In genomic region chr5:154937186-154937717, GRCh38 we compare ENCODE assay signal across 8 cellular contexts. TPM values are rescaled to one million over a fixed set of nuclear protein-coding genes. Genes with fewer than 3 reads are reported as not detected.
DNase-seq lines count a peak whose midpoint lies in the region; ATAC-seq and TF ChIP-seq lines count a peak whose summit lies in the region.

No MANE protein-coding gene starts in this region.

- H3K36me3 ChIP-seq in BLaER1 (peaks cover 36% of the 10 kb centered on the region), Karpas-422 (ENCODE audit: insufficient read depth, low read length) (peaks cover 22% of the 10 kb centered on the region)
- H3K36me3 ChIP-seq in naive thymus-derived CD4-positive, alpha-beta T cell (ENCODE audit: control insufficient read depth in 2 of 3, insufficient read depth in 3 of 3, low read length in 3 of 3) = peaks cover 0 to 32% (median 0%) of the 10 kb centered on the region in 3 experiments

- peaks cover 0 to 5% (median 0%) of the 10 kb centered on the region in 11 donors for H3K9me3 Mint-ChIP-seq in naive thymus-derived CD4-positive, alpha-beta T cell

- TF ChIP-seq CTCF in choroid plexus epithelial cell (conservative IDR thresholded peaks at IDR 0.05; ENCODE audit: low read depth, low read length) = no peak

- no peaks in the 10 kb centered on the region for H3K9me2 ChIP-seq in Karpas-422 (replicated peaks; ENCODE audit: insufficient read depth, low read length)

- H4K20me1 ChIP-seq in BLaER1 (peaks cover 16% of the 10 kb centered on the region), Karpas-422 (ENCODE audit: insufficient read depth, low read depth, low read length) (no peaks in the 10 kb centered on the region)

- peak overlapping the region; percentile 95 for H3K4me2 ChIP-seq in BLaER1
- H3K4me2 ChIP-seq in Karpas-422 (ENCODE audit: low read depth, low read length, poor library complexity, severe bottlenecking) = peak overlapping the region; percentile 80

- peak overlapping the region; percentile 10; the same call in 1 of the 2 replicates for H2AFZ ChIP-seq in Karpas-422 (ENCODE audit: low read length)

- ATAC-seq in naive thymus-derived CD4-positive, alpha-beta T cell = no peak
- ATAC-seq in GM19035 (IDR thresholded peaks at IDR 0.05; ENCODE audit: unreplicated experiment) = no peak

- H3K4me3 ChIP-seq in BLaER1 (peak overlapping the region; percentile 92), Karpas-422 (ENCODE audit: low read length) (peak overlapping the region; percentile 80), choroid plexus epithelial cell (ENCODE audit: low read depth, low read length) (peak overlapping the region; percentile 76)
- peak overlapping the region; percentile 72 for H3K4me3 ChIP-seq in naive thymus-derived CD4-positive, alpha-beta T cell (ENCODE audit: low read length)

- peak; percentile 44 for DNase-seq in Karpas-422
- peak; percentile 21 for DNase-seq in choroid plexus epithelial cell (ENCODE audit: low read depth)
- DNase-seq in naive thymus-derived CD4-positive, alpha-beta T cell = no peak
- no peak for DNase-seq in KG1 (lab: John Stamatoyannopoulos, UW)
- DNase-seq in stimulated activated naive CD4-positive, alpha-beta T cell (lab: John Stamatoyannopoulos, UW) = no peak
- no peak for DNase-seq in GM19240 (ENCODE audit: insufficient read length, low spot score)

- POLR2A ChIA-PET in naive thymus-derived CD4-positive, alpha-beta T cell (lab: Charles Lee) = interaction anchor here (0.7 kb wide), 1 partner anchor 70 kb away, joined by 3 read pairs; no protein-coding TSS in a partner anchor

- peaks cover 0 to 21% (median 11%) of the 10 kb centered on the region in 5 donors for H3K36me3 Mint-ChIP-seq in naive thymus-derived CD4-positive, alpha-beta T cell

- CTCF ChIA-PET in naive thymus-derived CD4-positive, alpha-beta T cell (lab: Charles Lee) = interaction anchor here (0.6 kb wide), 1 partner anchor 259 kb away, joined by 4 read pairs; no protein-coding TSS in a partner anchor

- H3K9me3 ChIP-seq in BLaER1 (no peaks in the 10 kb centered on the region), Karpas-422 (ENCODE audit: low read length) (no peaks in the 10 kb centered on the region)
- no peaks in the 10 kb centered on the region for H3K9me3 ChIP-seq in naive thymus-derived CD4-positive, alpha-beta T cell (ENCODE audit: control insufficient read depth in 2 of 3, low read length in 3 of 3)

- intact Hi-C loops in naive thymus-derived CD4-positive, alpha-beta T cell (cut with micrococcal nuclease) = no loop called here

- H3K79me2 ChIP-seq in Karpas-422 (ENCODE audit: low read length) = peaks cover 60% of the 10 kb centered on the region

- peaks cover 26 to 70% (median 61%) of the 10 kb centered on the region in 7 donors for H3K4me1 Mint-ChIP-seq in naive thymus-derived CD4-positive, alpha-beta T cell

- peak overlapping the region in 8 of 9 donors; percentile 21 to 85 (median 71) for H3K27ac Mint-ChIP-seq in naive thymus-derived CD4-positive, alpha-beta T cell

- no peaks in the 10 kb centered on the region for H3K27me3 Mint-ChIP-seq in naive thymus-derived CD4-positive, alpha-beta T cell

- H3K27me3 ChIP-seq in BLaER1 (no peaks in the 10 kb centered on the region), Karpas-422 (ENCODE audit: low read length) (no peaks in the 10 kb centered on the region)
- H3K27me3 ChIP-seq in naive thymus-derived CD4-positive, alpha-beta T cell (ENCODE audit: control insufficient read depth in 2 of 2, insufficient read depth in 2 of 2, low read length in 2 of 2) = no peaks in the 10 kb centered on the region

- peak overlapping the region; percentile 82 for H3K27ac ChIP-seq in BLaER1
- peak overlapping the region; percentile 8; the same call in 1 of the 2 replicates for H3K27ac ChIP-seq in Karpas-422 (ENCODE audit: low read length)
- H3K27ac ChIP-seq in naive thymus-derived CD4-positive, alpha-beta T cell (ENCODE audit: low read depth, low read length) = peak overlapping the region; percentile 77

- H3K4me1 ChIP-seq in BLaER1 = peaks cover 46% of the 10 kb centered on the region
- peaks cover 35% of the 10 kb centered on the region for H3K4me1 ChIP-seq in Karpas-422 (ENCODE audit: low read length)
- peaks cover 15 to 22% of the 10 kb centered on the region in 2 donors for H3K4me1 ChIP-seq in naive thymus-derived CD4-positive, alpha-beta T cell (ENCODE audit: control insufficient read depth in 2 of 2, insufficient read depth in 2 of 2, low read length in 2 of 2)

- peak overlapping the region; percentile 84 to 94 (median 91) for H3K4me3 Mint-ChIP-seq in naive thymus-derived CD4-positive, alpha-beta T cell

- H3K9ac ChIP-seq in BLaER1 (peak overlapping the region; percentile 92), Karpas-422 (ENCODE audit: low read length) (peak overlapping the region; percentile 82)

RNA-seq across cellular contexts. Expression of gene GEMIN5, which starts 0.8 kb away (rescaled TPM):
- total RNA-seq in Karpas-422 (2014; rRNA removed; shearing (Covaris generic); ENCODE audit: low replicate concordance) = 19.3 and 20.8 TPM in 2 replicates
- 10 to 100 TPM; 10.2 to 21.4 (median 17.3) TPM for total RNA-seq in naive thymus-derived CD4-positive, alpha-beta T cell
- polyA plus RNA-seq in naive thymus-derived CD4-positive, alpha-beta T cell = 10 to 100 TPM in 1 of 2 donors, 1 to 10 TPM in 1; 8.6 to 21.2 TPM

RNA-seq across cellular contexts. Expression of gene MRPL22, which starts 3.6 kb away (rescaled TPM):
- 21.3 and 35.0 TPM in 2 replicates for total RNA-seq in Karpas-422 (2014; rRNA removed; shearing (Covaris generic); ENCODE audit: low replicate concordance)
- total RNA-seq in naive thymus-derived CD4-positive, alpha-beta T cell = 10 to 100 TPM; 18.4 to 62.0 (median 24.9) TPM
- polyA plus RNA-seq in naive thymus-derived CD4-positive, alpha-beta T cell = 10 to 100 TPM; 89.2 to 97.6 TPM

Comparison
In these comparisons a context has a peak if more than half of its experiments do, and no peak if none do; other contexts are left out.
1. H3K27ac ChIP-seq: peak in every context shown above with its lines; median percentile 82 in BLaER1; 77 in naive thymus-derived CD4-positive, alpha-beta T cell; 8 in Karpas-422.
2. DNase-seq: peak in Karpas-422 (single experiment) and choroid plexus epithelial cell (single experiment); none in naive thymus-derived CD4-positive, alpha-beta T cell (0 of 9), KG1 (single experiment), stimulated activated naive CD4-positive, alpha-beta T cell (0 of 6) and GM19240 (single experiment).
3. Peak in every context shown above with its lines, with median percentiles within 50 percentile points of each other: H3K4me3 ChIP-seq.